15 cellular contexts compared by ENCODE assay signal in the genomic region with DNA sequence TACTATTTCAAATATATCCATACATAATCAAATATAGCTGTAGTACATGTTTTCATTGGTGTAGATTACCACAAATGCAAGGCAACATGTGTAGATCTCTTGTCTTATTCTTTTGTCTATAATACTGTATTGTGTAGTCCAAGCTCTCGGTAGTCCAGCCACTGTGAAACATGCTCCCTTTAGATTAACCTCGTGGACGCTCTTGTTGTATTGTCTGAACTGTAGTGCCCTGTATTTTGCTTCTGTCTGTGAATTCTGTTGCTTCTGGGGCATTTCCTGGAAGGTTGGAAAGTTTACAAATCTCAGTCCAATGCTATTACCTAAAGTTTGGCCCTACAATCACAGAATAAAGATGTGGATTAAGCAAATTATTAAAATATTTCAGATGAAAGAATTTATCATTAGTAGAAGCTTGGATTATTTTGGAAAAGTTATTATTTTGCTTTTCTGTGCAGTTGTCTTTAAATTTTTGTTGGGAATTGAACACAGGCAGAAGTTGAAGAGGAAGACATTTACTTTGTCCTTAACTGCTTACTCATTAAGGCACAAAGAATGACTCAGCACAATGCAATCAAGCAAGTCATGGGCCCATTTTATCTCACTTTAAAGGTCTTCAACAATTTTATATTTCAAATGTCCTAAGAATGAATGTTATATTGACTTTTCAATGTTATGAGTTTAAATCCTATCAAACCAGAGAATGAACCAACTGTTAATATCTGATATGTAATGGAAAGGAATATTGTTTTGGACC.
DNase-seq lines count a peak whose midpoint lies in the region; ATAC-seq, FAIRE-seq and TF ChIP-seq lines count a peak whose summit lies in the region.
"Had no signal": no experiment of that assay in that cellular context is flagged by ENCODE, and none has a peak within 500 bp of the region (broad histone marks: within the 10 kb centered on the region; RNA-seq: fewer than 3 reads in every experiment).

No MANE protein-coding gene starts in this region.

- ATAC-seq in HG02852 (IDR thresholded peaks at IDR 0.05; ENCODE audit: unreplicated experiment) (peak; percentile 49), heart left ventricle (no peak)
- ATAC-seq: naive thymus-derived CD4-positive, alpha-beta T cell had no signal

- no peaks in the 10 kb centered on the region for H3K36me3 ChIP-seq in astrocyte (ENCODE audit: insufficient read depth, low read length)
- H3K36me3 ChIP-seq in kidney epithelial cell (ENCODE audit: control insufficient read depth, insufficient read depth, low read length): no peaks in the 10 kb centered on the region
- no peaks in the 10 kb centered on the region for H3K36me3 ChIP-seq in heart left ventricle

- H3K27ac Mint-ChIP-seq in astrocyte (ENCODE audit: unreplicated experiment): peak overlapping the region; percentile 75
- H3K27ac Mint-ChIP-seq in activated naive CD4-positive, alpha-beta T cell treated with anti-CD3 and anti-CD28 coated beads, Interleukin-2, amount 10 ng/mL, durations not matched to agents 7 days and 5 days: no peak overlapping the region
- H3K27ac Mint-ChIP-seq: CD4-positive, CD25-positive, alpha-beta regulatory T cell; dendritic cell treated with granulocyte-macrophage colony-stimulating factor and Interleukin-4, amounts not matched to agents 40 ng/mL and 50 ng/mL, for 4 days; naive thymus-derived CD4-positive, alpha-beta T cell had no signal

- H3K27me3 ChIP-seq in astrocyte (ENCODE audit: insufficient read depth, low read length) (no peaks in the 10 kb centered on the region), kidney epithelial cell (ENCODE audit: control insufficient read depth, insufficient read depth, low read length) (no peaks in the 10 kb centered on the region), heart left ventricle (no peaks in the 10 kb centered on the region)

- no peaks in the 10 kb centered on the region for H3K9me3 Mint-ChIP-seq in astrocyte (ENCODE audit: unreplicated experiment)
- no peaks in the 10 kb centered on the region for H3K9me3 Mint-ChIP-seq in activated naive CD4-positive, alpha-beta T cell treated with anti-CD3 and anti-CD28 coated beads, Interleukin-2, amount 10 ng/mL, durations not matched to agents 7 days and 5 days
- H3K9me3 Mint-ChIP-seq: CD4-positive, CD25-positive, alpha-beta regulatory T cell; dendritic cell treated with granulocyte-macrophage colony-stimulating factor and Interleukin-4, amounts not matched to agents 40 ng/mL and 50 ng/mL, for 4 days; naive thymus-derived CD4-positive, alpha-beta T cell had no signal

- peaks cover 8% of the 10 kb centered on the region for H3K4me1 Mint-ChIP-seq in astrocyte (ENCODE audit: low read depth, unreplicated experiment)
- H3K4me1 Mint-ChIP-seq in activated naive CD4-positive, alpha-beta T cell treated with anti-CD3 and anti-CD28 coated beads, Interleukin-2, amount 10 ng/mL, durations not matched to agents 7 days and 5 days: no peaks in the 10 kb centered on the region
- H3K4me1 Mint-ChIP-seq: CD4-positive, CD25-positive, alpha-beta regulatory T cell; naive thymus-derived CD4-positive, alpha-beta T cell had no signal

- 62 to 70% (median 67%) methylated on average over 3 of the region's 3 CpGs for WGBS in heart left ventricle, 4 donors

- H3K9me3 ChIP-seq in astrocyte (ENCODE audit: insufficient read depth, low read depth, low read length) (no peaks in the 10 kb centered on the region), heart left ventricle (no peaks in the 10 kb centered on the region)

- H3K36me3 Mint-ChIP-seq in astrocyte (ENCODE audit: low read depth, unreplicated experiment): no peaks in the 10 kb centered on the region
- H3K36me3 Mint-ChIP-seq in activated naive CD4-positive, alpha-beta T cell treated with anti-CD3 and anti-CD28 coated beads, Interleukin-2, amount 10 ng/mL, durations not matched to agents 7 days and 5 days: no peaks in the 10 kb centered on the region
- H3K36me3 Mint-ChIP-seq: CD4-positive, CD25-positive, alpha-beta regulatory T cell; naive thymus-derived CD4-positive, alpha-beta T cell had no signal

- TF ChIP-seq CTCF in astrocyte (IDR thresholded peaks at IDR 0.05; ENCODE audit: insufficient read depth, low read depth, low read length) (no peak), kidney epithelial cell (IDR thresholded peaks at IDR 0.05; ENCODE audit: insufficient read depth, low read length, poor library complexity, severe bottlenecking) (no peak), heart left ventricle (IDR thresholded peaks at IDR 0.05) (no peak)

- H3K4me2 ChIP-seq in astrocyte (ENCODE audit: low read length): peak overlapping the region; percentile 12

- H3K27ac ChIP-seq in astrocyte (ENCODE audit: low read depth, low read length): peak overlapping the region; percentile 22
- H3K27ac ChIP-seq in heart left ventricle: no peak overlapping the region

- intact Hi-C loops in cardiac septum (cut with DNase I) (no loop called here), heart left ventricle (cut with DNase I) (no loop called here)

- H3K27me3 Mint-ChIP-seq in astrocyte (ENCODE audit: low read depth, unreplicated experiment): no peaks in the 10 kb centered on the region
- no peaks in the 10 kb centered on the region for H3K27me3 Mint-ChIP-seq in activated naive CD4-positive, alpha-beta T cell treated with anti-CD3 and anti-CD28 coated beads, Interleukin-2, amount 10 ng/mL, durations not matched to agents 7 days and 5 days
- H3K27me3 Mint-ChIP-seq: CD4-positive, CD25-positive, alpha-beta regulatory T cell; dendritic cell treated with granulocyte-macrophage colony-stimulating factor and Interleukin-4, amounts not matched to agents 40 ng/mL and 50 ng/mL, for 4 days had no signal

- CTCF ChIA-PET in activated naive CD4-positive, alpha-beta T cell treated with anti-CD3 and anti-CD28 coated beads, Interleukin-2, amount 10 ng/mL, durations not matched to agents 7 days and 5 days (lab: Charles Lee): no interaction called here

- peak overlapping the region; percentile 53 for H2AFZ ChIP-seq in astrocyte (ENCODE audit: low read depth, low read length)

- DNase-seq in AG20443 (ENCODE audit: low spot score) (peak; percentile 33), astrocyte (ENCODE audit: low read depth) (peak; percentile 56), kidney epithelial cell (ENCODE audit: low read depth) (peak; percentile 43), cardiac septum (ENCODE audit: low spot score) (no peak), NCI-H2081 treated with DMSO at 0.1 percent for 48 hours (lab: John Stamatoyannopoulos, UW) (no peak), heart left ventricle (no peak)
- no peak for DNase-seq in activated naive CD4-positive, alpha-beta T cell treated with anti-CD3 and anti-CD28 coated beads, Interleukin-2, amount 10 ng/mL, durations not matched to agents 7 days and 5 days
- DNase-seq: activated effector memory CD4-positive, alpha-beta T cell treated with anti-CD3 and anti-CD28 coated beads, Interleukin-2, amount 50 U/mL, for 16 hours; CD4-positive, CD25-positive, alpha-beta regulatory T cell; MM.1S; naive thymus-derived CD4-positive, alpha-beta T cell; NCI-H774 had no signal

- H3K4me3 Mint-ChIP-seq in astrocyte (ENCODE audit: unreplicated experiment): no peak overlapping the region
- no peak overlapping the region for H3K4me3 Mint-ChIP-seq in activated naive CD4-positive, alpha-beta T cell treated with anti-CD3 and anti-CD28 coated beads, Interleukin-2, amount 10 ng/mL, durations not matched to agents 7 days and 5 days
- H3K4me3 Mint-ChIP-seq: CD4-positive, CD25-positive, alpha-beta regulatory T cell; dendritic cell treated with granulocyte-macrophage colony-stimulating factor and Interleukin-4, amounts not matched to agents 40 ng/mL and 50 ng/mL, for 4 days; naive thymus-derived CD4-positive, alpha-beta T cell had no signal

- no peak overlapping the region for H3K9ac ChIP-seq in astrocyte (ENCODE audit: low read length)

- no peak for TF ChIP-seq POLR2A in heart left ventricle (IDR thresholded peaks at IDR 0.05)

- peaks cover 3% of the 10 kb centered on the region for H3K4me1 ChIP-seq in astrocyte (ENCODE audit: insufficient read depth, low read length)
- H3K4me1 ChIP-seq in heart left ventricle: peaks cover 0 to 10% (median 0%) of the 10 kb centered on the region in 12 donors

- FAIRE-seq in astrocyte (lab: Jason Lieb, UNC): peak; percentile 52
- FAIRE-seq: urothelium cell line had no signal

- H3K4me3 ChIP-seq in astrocyte (ENCODE audit: insufficient read depth, low read depth, low read length): no peak overlapping the region
- H3K4me3 ChIP-seq in kidney epithelial cell (ENCODE audit: low read depth, low read length): no peak overlapping the region
- no peak overlapping the region for H3K4me3 ChIP-seq in heart left ventricle

- H3K79me2 ChIP-seq in astrocyte (ENCODE audit: insufficient read depth, low read length): no peaks in the 10 kb centered on the region

- H4K20me1 ChIP-seq in astrocyte (ENCODE audit: insufficient read depth, low read length): no peaks in the 10 kb centered on the region

Comparison
In these comparisons a context has a peak if more than half of its experiments do, and no peak if none do; other contexts are left out.
1. DNase-seq: peak in AG20443 (single experiment), astrocyte (single experiment) and kidney epithelial cell (single experiment); none in cardiac septum (single experiment), NCI-H2081 treated with DMSO at 0.1 percent for 48 hours (single experiment), activated naive CD4-positive, alpha-beta T cell treated with anti-CD3 and anti-CD28 coated beads, Interleukin-2, amount 10 ng/mL, durations not matched to agents 7 days and 5 days (single experiment) and heart left ventricle (0 of 5).